Comparison of ENCODE assay signal across 18 cellular contexts in genomic region chr2:122363885-122364284, GRCh38.
"Had no signal": no experiment of that assay in that cellular context is flagged by ENCODE, and none has a peak within 500 bp of the region (broad histone marks: within the 10 kb centered on the region; RNA-seq: fewer than 3 reads in every experiment).

No MANE protein-coding gene starts in this region.

- H3K27me3 ChIP-seq: colonic mucosa, esophagus muscularis mucosa, foreskin keratinocyte, gastroesophageal sphincter, heart left ventricle, hepatocyte, left lung had no signal

- DNase-seq: colonic mucosa; cortex of kidney; effector CD4-positive, alpha-beta T cell; effector memory CD4-positive, alpha-beta T cell; foreskin keratinocyte; heart left ventricle; hypothalamus; left cardiac atrium; left lung; left ventricle myocardium superior; lower lobe of right lung; mesenchymal stem cell; midbrain; naive thymus-derived CD4-positive, alpha-beta T cell had no signal

- H3K9me3 Mint-ChIP-seq: dendritic cell treated with granulocyte-macrophage colony-stimulating factor and Interleukin-4, amounts not matched to agents 40 ng/mL and 50 ng/mL, for 4 days had no signal

- H3K36me3 Mint-ChIP-seq: naive thymus-derived CD4-positive, alpha-beta T cell had no signal

- H3K4me1 Mint-ChIP-seq: naive thymus-derived CD4-positive, alpha-beta T cell had no signal

- H3K4me3 ChIP-seq: colonic mucosa, esophagus muscularis mucosa, gastroesophageal sphincter, heart left ventricle, hepatocyte, left lung, lower lobe of right lung had no signal

- H3K9me3 ChIP-seq: colonic mucosa, esophagus muscularis mucosa, gastroesophageal sphincter, heart left ventricle, left lung, lower lobe of right lung had no signal

- H3K79me2 ChIP-seq: hepatocyte had no signal

- H3K4me3 Mint-ChIP-seq: dendritic cell treated with granulocyte-macrophage colony-stimulating factor and Interleukin-4, amounts not matched to agents 40 ng/mL and 50 ng/mL, for 4 days; naive thymus-derived CD4-positive, alpha-beta T cell had no signal

- H3K27ac ChIP-seq: colonic mucosa, esophagus muscularis mucosa, foreskin keratinocyte, gastroesophageal sphincter, heart left ventricle, hepatocyte, left lung, lower lobe of right lung had no signal

- H2AFZ ChIP-seq: hepatocyte had no signal

- H3K27me3 Mint-ChIP-seq: dendritic cell treated with granulocyte-macrophage colony-stimulating factor and Interleukin-4, amounts not matched to agents 40 ng/mL and 50 ng/mL, for 4 days; naive thymus-derived CD4-positive, alpha-beta T cell had no signal

- ATAC-seq: foreskin keratinocyte; gastroesophageal sphincter; heart left ventricle; left cardiac atrium; left lung; left ventricle myocardium superior; lower lobe of right lung; naive thymus-derived CD4-positive, alpha-beta T cell had no signal

- H3K36me3 ChIP-seq: colonic mucosa, esophagus muscularis mucosa, gastroesophageal sphincter, heart left ventricle, left lung, lower lobe of right lung had no signal

- H3K4me2 ChIP-seq: hepatocyte had no signal

- H3K4me1 ChIP-seq: colonic mucosa, esophagus muscularis mucosa, foreskin keratinocyte, gastroesophageal sphincter, heart left ventricle, left lung, lower lobe of right lung had no signal

- H3K27ac Mint-ChIP-seq: dendritic cell treated with granulocyte-macrophage colony-stimulating factor and Interleukin-4, amounts not matched to agents 40 ng/mL and 50 ng/mL, for 4 days; naive thymus-derived CD4-positive, alpha-beta T cell had no signal
